In the genomic region with DNA sequence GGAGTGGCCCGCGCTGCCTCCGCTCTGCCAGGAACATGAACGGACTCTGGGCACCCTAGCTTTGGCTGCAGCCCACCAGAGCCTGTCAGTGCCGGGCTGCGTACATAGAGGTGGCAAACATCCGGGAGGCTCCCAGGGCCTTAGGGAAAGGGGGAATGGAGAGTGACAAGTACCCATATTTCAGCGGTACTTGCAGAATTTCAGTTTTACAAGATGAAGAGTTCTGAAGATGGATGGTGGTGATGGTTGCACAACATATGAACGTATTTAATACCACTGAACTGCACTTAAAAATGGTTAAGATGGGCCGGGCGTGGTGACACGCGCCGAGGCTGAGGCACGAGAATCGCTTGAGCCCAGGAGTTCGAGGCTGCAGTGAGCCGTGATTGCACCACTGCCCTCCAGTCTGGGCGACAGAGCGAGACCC, we compare ENCODE assay signal across 8 cellular contexts. TPM values are rescaled to one million over a fixed set of nuclear protein-coding genes. Genes with fewer than 3 reads are reported as not detected.
DNase-seq lines count a peak whose midpoint lies in the region; ATAC-seq and TF ChIP-seq lines count a peak whose summit lies in the region.

No MANE protein-coding gene starts in this region.

- POLR2A ChIA-PET in AG04449 (lab: Yijun Ruan, JAX): interaction anchor here (0.8 to 3.4 kb wide), 10 partner anchors 9 to 361 kb away, joined by 3 to 29 read pairs (median 4); a partner anchor contains a TSS
- POLR2A ChIA-PET in IMR-90 (lab: Charles Lee; ENCODE audit: unreplicated experiment): interaction anchor here (0.5 to 1.1 kb wide), 4 partner anchors 10 to 29 kb away, joined by 3 to 8 read pairs (median 4); a partner anchor contains a TSS

- DNase-seq in AG04449 (ENCODE audit: low read depth, low spot score) (no peak), IMR-90 (no peak), mammary epithelial cell (no peak), NCI-H2107 treated with DMSO at 0.1 percent for 48 hours (lab: John Stamatoyannopoulos, UW; ENCODE audit: unreplicated experiment) (no peak), Ammon's horn (ENCODE audit: low spot score) (no peak), NCI-H2081 treated with DMSO at 0.1 percent for 48 hours (lab: John Stamatoyannopoulos, UW) (no peak)

- no peak for TF ChIP-seq POLR2A in IMR-90 (IDR thresholded peaks at IDR 0.05; ENCODE audit: low read depth, low read length)

- 0% methylated on average over 7 of the region's 20 CpGs; no CpG with 5 or more reads in 1 of the 2 experiments for WGBS in IMR-90 (ENCODE audit: extremely low coverage in 2 of 2, insufficient read length in 1 of 2), 2 experiments
- WGBS in mammary epithelial cell (ENCODE audit: low coverage, missing lambda C conversion rate): 2% methylated on average over 11 of the region's 20 CpGs

- H4K20me1 ChIP-seq in IMR-90 (ENCODE audit: insufficient read depth, low read length) (peaks cover 50% of the 10 kb centered on the region), mammary epithelial cell (ENCODE audit: insufficient read depth, low read length) (peaks cover 5% of the 10 kb centered on the region)

- H3K4me2 ChIP-seq in IMR-90 (ENCODE audit: low read depth, low read length) (peak overlapping the region; percentile 86), mammary epithelial cell (ENCODE audit: insufficient read depth, low read depth, low read length) (peak overlapping the region; percentile 85)

- peak overlapping the region; percentile 78; the same call in 1 of the 2 replicates for H3K56ac ChIP-seq in IMR-90 (ENCODE audit: extremely low read depth, insufficient read depth, low read length)

- peak overlapping the region; percentile 99 for H3K4me3 ChIP-seq in AG04449 (ENCODE audit: low read depth, low read length)
- H3K4me3 ChIP-seq in IMR-90 (ENCODE audit: insufficient read depth, low read depth, low read length): peak overlapping the region; percentile 80
- H3K4me3 ChIP-seq in mammary epithelial cell (replicated peaks in 1 of 3; ENCODE audit: insufficient read depth in 1 of 3, low read depth in 2 of 3, low read length in 3 of 3): peak overlapping the region; percentile 67 to 86 (median 72)
- peak overlapping the region; percentile 93 for H3K4me3 ChIP-seq in mucosa of stomach (ENCODE audit: low read length)

- H4K8ac ChIP-seq in IMR-90 (ENCODE audit: low read depth in 2 of 2, low read length in 2 of 2): peak overlapping the region in 1 of 2 experiments; percentile 56; a peak in 2 of 4 replicates

- peak overlapping the region; percentile 71 for H2BK5ac ChIP-seq in IMR-90 (ENCODE audit: low read depth, low read length, poor library complexity, severe bottlenecking)

- ATAC-seq in IMR-90 (ENCODE audit: low read depth) (peak; percentile 0; the same call in 1 of the 2 replicates), GM18870 (IDR thresholded peaks at IDR 0.05; ENCODE audit: unreplicated experiment) (no peak)

- H2BK120ac ChIP-seq in IMR-90 (ENCODE audit: low read depth, low read length): peak overlapping the region; percentile 41; the same call in 1 of the 2 replicates

- intact Hi-C loops in IMR-90 (cut with micrococcal nuclease): no loop called here
- intact Hi-C loops in mammary epithelial cell (cut with micrococcal nuclease): loop anchor here (2.0 to 10.0 kb wide), 3 partner anchors 207 to 934 kb away; no protein-coding TSS in a partner anchor

- in situ Hi-C loops in IMR-90 (cut with MboI; ENCODE audit: low sequenced_read_pairs) (no loop called here), mammary epithelial cell (cut with MboI; ENCODE audit: low sequenced_read_pairs in 2 of 2) (no loop called here)

- H2AFZ ChIP-seq in IMR-90 (replicated peaks; ENCODE audit: low read length, poor library complexity) (peak overlapping the region; percentile 97), mammary epithelial cell (ENCODE audit: low read depth, low read length) (no peak overlapping the region)

- H3K9me3 ChIP-seq in IMR-90 (ENCODE audit: control insufficient read depth, insufficient read depth, low read length) (no peaks in the 10 kb centered on the region), mammary epithelial cell (replicated peaks; ENCODE audit: insufficient read depth, low read length) (no peaks in the 10 kb centered on the region), mucosa of stomach (ENCODE audit: control insufficient read depth, low read length) (no peaks in the 10 kb centered on the region)

- H3K79me1 ChIP-seq in IMR-90 (ENCODE audit: low read depth in 1 of 2, low read length in 2 of 2): peaks cover 3 to 39% of the 10 kb centered on the region in 2 experiments; a peak in 3 of 4 replicates

- H4K5ac ChIP-seq in IMR-90 (ENCODE audit: low read depth, low read length): no peak overlapping the region

- CTCF ChIA-PET in AG04449 (lab: Yijun Ruan, JAX) (interaction anchor here (0.7 to 3.8 kb wide), 12 partner anchors 9 to 382 kb away, joined by 3 to 31 read pairs (median 6); a partner anchor contains a TSS), IMR-90 (lab: Yijun Ruan, JAX) (interaction anchor here (0.7 kb wide), 1 partner anchor 136 kb away, joined by 5 read pairs; no protein-coding TSS in a partner anchor), mammary epithelial cell (lab: Charles Lee; ENCODE audit: low non-redundant PET) (interaction anchor here (0.6 kb wide), 1 partner anchor 13 kb away, joined by 3 read pairs; no protein-coding TSS in a partner anchor)

- dilution Hi-C loops in IMR-90 (cut with HindIII; ENCODE audit: low sequenced_read_pairs, unreplicated experiment) (no loop called here), mammary epithelial cell (cut with HindIII; ENCODE audit: low sequenced_read_pairs) (no loop called here)

- no peaks in the 10 kb centered on the region for H3K27me3 ChIP-seq in IMR-90 (ENCODE audit: control insufficient read depth, insufficient read depth, low read length)
- H3K27me3 ChIP-seq in mammary epithelial cell (ENCODE audit: insufficient read depth, low read length): no peaks in the 10 kb centered on the region
- H3K27me3 ChIP-seq in mucosa of stomach (ENCODE audit: control insufficient read depth, insufficient read depth, low read length): no peaks in the 10 kb centered on the region

- no peak overlapping the region for H2BK20ac ChIP-seq in IMR-90 (ENCODE audit: low read depth, low read length)

- H3K4me1 ChIP-seq in IMR-90 (ENCODE audit: control insufficient read depth, insufficient read depth, low read length): peaks cover 5% of the 10 kb centered on the region
- peaks cover 15% of the 10 kb centered on the region for H3K4me1 ChIP-seq in mammary epithelial cell (ENCODE audit: insufficient read depth, low read length)
- H3K4me1 ChIP-seq in mucosa of stomach (ENCODE audit: control insufficient read depth, insufficient read depth, low read length): peaks cover 5% of the 10 kb centered on the region

- peak overlapping the region; percentile 86 for H3K27ac ChIP-seq in IMR-90 (ENCODE audit: insufficient read depth, low read length)
- H3K27ac ChIP-seq in mammary epithelial cell (ENCODE audit: insufficient read depth, low read depth, low read length): peak overlapping the region; percentile 87

- H2AK5ac ChIP-seq in IMR-90 (ENCODE audit: low read depth, low read length): peak overlapping the region; percentile 81

- no peak for TF ChIP-seq CTCF in AG04449 (IDR thresholded peaks at IDR 0.05; ENCODE audit: insufficient read depth, low read length, missing control alignments)
- TF ChIP-seq CTCF in IMR-90 (conservative IDR thresholded peaks at IDR 0.05; ENCODE audit: low read depth, low read length): no peak
- no peak for TF ChIP-seq CTCF in mammary epithelial cell (conservative IDR thresholded peaks at IDR 0.05 in 1 of 2, IDR thresholded peaks at IDR 0.05 in 1 of 2; ENCODE audit: extremely low read depth in 1 of 2, insufficient read depth in 1 of 2, low read depth in 1 of 2, low read length in 2 of 2)

- H4K91ac ChIP-seq in IMR-90 (ENCODE audit: insufficient read depth, low read depth, low read length): peak overlapping the region; percentile 46

- H3K14ac ChIP-seq in IMR-90 (replicated peaks; ENCODE audit: low read depth, low read length): peak overlapping the region; percentile 95

- peak overlapping the region; percentile 95 for H3K9ac ChIP-seq in IMR-90 (ENCODE audit: low read depth, low read length)
- peak overlapping the region; percentile 93 for H3K9ac ChIP-seq in mammary epithelial cell (ENCODE audit: insufficient read depth, low read length)
- H3K9ac ChIP-seq in mucosa of stomach (ENCODE audit: low read length): peak overlapping the region; percentile 89

- peaks cover 17% of the 10 kb centered on the region for H3K9me1 ChIP-seq in IMR-90 (ENCODE audit: insufficient read depth, low read length)

- H2BK15ac ChIP-seq in IMR-90 (ENCODE audit: low read depth, low read length): no peak overlapping the region; the same call in 2 of the 3 replicates

- BruUV-seq in IMR-90 (replicated peaks; lab: Mats Ljungman, UMichigan): no TSS peak
- BruUV-seq in mammary epithelial cell (replicated peaks; lab: Mats Ljungman, UMichigan): no TSS peak

- peak overlapping the region; percentile 27; the same call in 1 of the 2 replicates for H3K18ac ChIP-seq in IMR-90 (ENCODE audit: low read depth, low read length)

- peak overlapping the region; percentile 85; the same call in 1 of the 2 replicates for H3K23ac ChIP-seq in IMR-90 (ENCODE audit: low read depth, low read length)

- H2AK9ac ChIP-seq in IMR-90 (replicated peaks; ENCODE audit: low read depth, low read length, poor library complexity): peak overlapping the region; percentile 65

- peaks cover 58% of the 10 kb centered on the region for H3K79me2 ChIP-seq in mammary epithelial cell (ENCODE audit: insufficient read depth, low read length)

- H3K36me3 ChIP-seq in IMR-90 (ENCODE audit: control insufficient read depth, insufficient read depth, low read length): peaks cover 1% of the 10 kb centered on the region; the same call in 1 of the 2 replicates
- peaks cover 6% of the 10 kb centered on the region for H3K36me3 ChIP-seq in mammary epithelial cell (ENCODE audit: insufficient read depth, low read length)
- H3K36me3 ChIP-seq in mucosa of stomach (ENCODE audit: control insufficient read depth, insufficient read depth, low read length): no peaks in the 10 kb centered on the region

- H3K4ac ChIP-seq in IMR-90 (ENCODE audit: low read depth, low read length): peak overlapping the region; percentile 88

- TF ChIP-seq RAD21 in IMR-90 (IDR thresholded peaks at IDR 0.05; ENCODE audit: low read length): no peak

RNA-seq across cellular contexts. Expression of a gene that starts 0.9 kb away (rescaled TPM):
- total RNA-seq in IMR-90 (2012; rRNA removed): 122 and 136 TPM in 2 replicates
- 53.5 and 66.8 TPM in 2 replicates for polyA plus RNA-seq in IMR-90 (2012; rRNA removed)
- polyA plus RNA-seq in IMR-90 (2012; cell fraction: cytosol; rRNA removed): 38.4 and 49.1 TPM in 2 replicates
- 19.4 and 53.4 TPM in 2 replicates for polyA plus RNA-seq in IMR-90 (2012; cell fraction: nucleus; rRNA removed; ENCODE audit: low replicate concordance)
- 100 to 1,000 TPM; 302 to 350 TPM for total RNA-seq in mammary epithelial cell
- polyA plus RNA-seq in mammary epithelial cell: 187 TPM
- 119 TPM for polyA minus RNA-seq in mammary epithelial cell

RNA-seq across cellular contexts. Expression of a gene that starts 20.6 kb away (rescaled TPM):
- 60.8 and 105 TPM in 2 replicates for total RNA-seq in IMR-90 (2012; rRNA removed)
- 15.4 and 21.0 TPM in 2 replicates for polyA plus RNA-seq in IMR-90 (2012; rRNA removed)
- 6.4 and 7.5 TPM in 2 replicates for polyA plus RNA-seq in IMR-90 (2012; cell fraction: cytosol; rRNA removed)
- polyA plus RNA-seq in IMR-90 (2012; cell fraction: nucleus; rRNA removed; ENCODE audit: low replicate concordance): 3.8 and 13.8 TPM in 2 replicates
- total RNA-seq in mammary epithelial cell: 100 to 1,000 TPM; 104 to 125 TPM
- 36.6 TPM for polyA plus RNA-seq in mammary epithelial cell
- 123 TPM for polyA minus RNA-seq in mammary epithelial cell

RNA-seq across cellular contexts. Expression of a gene that starts 51.6 kb away (rescaled TPM):
- total RNA-seq in IMR-90 (2012; rRNA removed) (13.3 and 36.4 TPM in 2 replicates), mammary epithelial cell (10 to 100 TPM; 20.5 to 80.6 TPM)
- polyA plus RNA-seq in IMR-90 (2012; rRNA removed) (39.5 and 46.5 TPM in 2 replicates), mammary epithelial cell (67.2 TPM)
- 24.7 and 34.8 TPM in 2 replicates for polyA plus RNA-seq in IMR-90 (2012; cell fraction: cytosol; rRNA removed)
- polyA plus RNA-seq in IMR-90 (2012; cell fraction: nucleus; rRNA removed; ENCODE audit: low replicate concordance): 3.3 and 13.2 TPM in 2 replicates
- polyA minus RNA-seq in mammary epithelial cell: not detected
